In genomic region chr1:11272842-11273594, GRCh38 we compare ENCODE assay signal across 8 cellular contexts. TPM values are rescaled to one million over a fixed set of nuclear protein-coding genes. Genes with fewer than 3 reads are reported as not detected.
DNase-seq lines count a peak whose midpoint lies in the region; ATAC-seq, FAIRE-seq and TF ChIP-seq lines count a peak whose summit lies in the region.

TSS of gene UBIAD1 (plus strand) at chr1:11273198. CDS start at chr1:11273532, 334 bp downstream.

- H3K27me3 ChIP-seq in ACC112 (ENCODE audit: insufficient read depth, low read length) (no peaks in the 10 kb centered on the region), small intestine (ENCODE audit: control insufficient read depth in 2 of 2, insufficient read depth in 2 of 2, low read length in 2 of 2) (no peaks in the 10 kb centered on the region)

- H3K4me1 ChIP-seq in ACC112 (ENCODE audit: control insufficient read depth, insufficient read depth, low read length, unreplicated experiment) = peaks cover 8% of the 10 kb centered on the region
- peaks cover 0 to 5% of the 10 kb centered on the region in 2 donors for H3K4me1 ChIP-seq in small intestine (ENCODE audit: control insufficient read depth in 2 of 2, insufficient read depth in 1 of 2, low read depth in 1 of 2, low read length in 1 of 2)

- peak; percentile 93 for DNase-seq in NCI-H2171 (lab: John Stamatoyannopoulos, UW)
- DNase-seq in T47D (ENCODE audit: low read depth in 1 of 2, low spot score in 1 of 2) = peak; percentile 53 to 86
- peak; percentile 96 for DNase-seq in iPS-NIHi11 (ENCODE audit: low spot score)
- DNase-seq in small intestine = peak; percentile 88

- peak within 1 kb of the TSS; percentile 58 for H3K27ac ChIP-seq in ACC112 (ENCODE audit: low read depth, low read length)
- H3K27ac ChIP-seq in VCaP = peak within 1 kb of the TSS; percentile 89
- H3K27ac ChIP-seq in small intestine (ENCODE audit: low read depth in 1 of 2, low read length in 1 of 2) = peak within 1 kb of the TSS; percentile 96 to 97

- WGBS in small intestine, 3 donors = 0 to 1% (median 0%) methylated on average over 27 to 55 of the region's 64 CpGs

- ATAC-seq in GM18858 (IDR thresholded peaks at IDR 0.05; ENCODE audit: unreplicated experiment) (peak; percentile 53), HG03064 (IDR thresholded peaks at IDR 0.05; ENCODE audit: low read depth, unreplicated experiment) (peak; percentile 73)

- H2AFZ ChIP-seq in ACC112 (ENCODE audit: low read length, unreplicated experiment) = peak within 1 kb of the TSS; percentile 98

- in situ Hi-C loops in T47D (cut with HindIII; ENCODE audit: low pct_unique_long_range_greater_than_20kb, low sequenced_read_pairs) = no loop called here

- H3K36me3 ChIP-seq in ACC112 (ENCODE audit: insufficient read depth, low read length) = no peaks in the 10 kb centered on the region; the same call in 1 of the 2 replicates
- no peaks in the 10 kb centered on the region for H3K36me3 ChIP-seq in small intestine (ENCODE audit: control insufficient read depth in 2 of 2, insufficient read depth in 2 of 2, low read length in 2 of 2)

- FAIRE-seq in small intestine (lab: Jason Lieb, UNC) = no peak

- no peaks in the 10 kb centered on the region for H3K9me3 ChIP-seq in small intestine (ENCODE audit: control insufficient read depth, low read depth)

- H3K4me3 ChIP-seq in ACC112 (ENCODE audit: low read depth, low read length) = peak within 1 kb of the TSS; percentile 99
- H3K4me3 ChIP-seq in small intestine (ENCODE audit: low read depth in 1 of 2, low read length in 2 of 2) = peak within 1 kb of the TSS; percentile 73 to 85

- no peak; the same call in 1 of the 2 replicates for TF ChIP-seq CTCF in VCaP (conservative IDR thresholded peaks at IDR 0.05)

- peaks cover 16% of the 10 kb centered on the region for H3K79me2 ChIP-seq in ACC112 (ENCODE audit: control insufficient read depth, insufficient read depth, low read length, unreplicated experiment)

RNA-seq across cellular contexts. Expression of gene UBIAD1, which starts in this region (rescaled TPM):
- 10 to 100 TPM in 1 of 3 donors, 1 to 10 TPM in 2; 3.2 to 10.7 (median 3.8) TPM for polyA plus RNA-seq in small intestine

Comparison
In these comparisons a context has a peak if more than half of its experiments do, and no peak if none do; other contexts are left out.
1. Peak in every context shown above with its lines: DNase-seq, ATAC-seq, H3K4me3 ChIP-seq and H3K27ac ChIP-seq.